ENCODE assay signal across 10 cellular contexts in genomic region chr5:86917117-86917579, GRCh38.
DNase-seq lines count a peak whose midpoint lies in the region; ATAC-seq and TF ChIP-seq lines count a peak whose summit lies in the region.
"Had no signal": no experiment of that assay in that cellular context is flagged by ENCODE, and none has a peak within 500 bp of the region (broad histone marks: within the 10 kb centered on the region; RNA-seq: fewer than 3 reads in every experiment).

No MANE protein-coding gene starts in this region.

- no peak overlapping the region for H3K4me2 ChIP-seq in neuronal stem cell (ENCODE audit: insufficient read depth, low read length, poor library complexity, severe bottlenecking)

- H3K9me3 Mint-ChIP-seq in activated CD4-positive, alpha-beta T cell treated with anti-CD3 and anti-CD28 coated beads for 36 hours (ENCODE audit: low read depth): no peaks in the 10 kb centered on the region
- H3K9me3 Mint-ChIP-seq: memory B cell had no signal

- no peak overlapping the region for H3K14ac ChIP-seq in neuronal stem cell (ENCODE audit: low read length)

- no peak overlapping the region for H3K4me3 Mint-ChIP-seq in activated CD4-positive, alpha-beta T cell treated with anti-CD3 and anti-CD28 coated beads for 36 hours
- H3K4me3 Mint-ChIP-seq: memory B cell had no signal

- peak; percentile 13 for DNase-seq in activated CD4-positive, alpha-beta T cell treated with anti-CD3 and anti-CD28 coated beads for 36 hours
- DNase-seq in activated CD4-positive, alpha-beta T cell treated with anti-CD3 and anti-CD28 coated beads, Interleukin-2, amount 50 U/mL, for 4 hours: no peak
- peak; percentile 5 for DNase-seq in cerebellar cortex (ENCODE audit: low spot score)
- peak; percentile 48 for DNase-seq in neuronal stem cell (ENCODE audit: low spot score)
- no peak for DNase-seq in DMS79 treated with DMSO at 0.1 percent for 48 hours (lab: John Stamatoyannopoulos, UW)
- DNase-seq in prostate gland (ENCODE audit: low spot score): no peak
- DNase-seq: NCI-H146 had no signal

- H3K36me3 ChIP-seq in neuronal stem cell (replicated peaks in 1 of 2; ENCODE audit: control insufficient read depth in 2 of 2, insufficient read depth in 2 of 2, low read length in 2 of 2) (no peaks in the 10 kb centered on the region), prostate gland (no peaks in the 10 kb centered on the region)

- H3K4me1 Mint-ChIP-seq in activated CD4-positive, alpha-beta T cell treated with anti-CD3 and anti-CD28 coated beads for 36 hours: peaks cover 4% of the 10 kb centered on the region
- H3K4me1 Mint-ChIP-seq: memory B cell had no signal

- H3K4ac ChIP-seq in neuronal stem cell (ENCODE audit: low read length): no peak overlapping the region

- H2AK5ac ChIP-seq in neuronal stem cell (ENCODE audit: low read depth, low read length): no peak overlapping the region

- no peaks in the 10 kb centered on the region for H3K36me3 Mint-ChIP-seq in activated CD4-positive, alpha-beta T cell treated with anti-CD3 and anti-CD28 coated beads for 36 hours (ENCODE audit: low read depth)
- H3K36me3 Mint-ChIP-seq: memory B cell had no signal

- no peak overlapping the region for H2BK12ac ChIP-seq in neuronal stem cell (ENCODE audit: low read length)

- H4K91ac ChIP-seq in neuronal stem cell (ENCODE audit: low read depth, low read length, poor library complexity): no peak overlapping the region

- no peak overlapping the region for H3K27ac ChIP-seq in neuronal stem cell (replicated peaks; ENCODE audit: low read length)
- no peak overlapping the region for H3K27ac ChIP-seq in prostate gland

- CTCF ChIA-PET in activated CD4-positive, alpha-beta T cell treated with anti-CD3 and anti-CD28 coated beads for 36 hours (lab: Charles Lee): no interaction called here

- H2BK15ac ChIP-seq in neuronal stem cell (ENCODE audit: low read length): no peak overlapping the region

- H3K23ac ChIP-seq in neuronal stem cell (ENCODE audit: low read depth, low read length, poor library complexity): no peak overlapping the region

- H3K4me3 ChIP-seq in neuronal stem cell (ENCODE audit: low read length in 2 of 2) (no peak overlapping the region), prostate gland (no peak overlapping the region)

- H2AFZ ChIP-seq in neuronal stem cell (ENCODE audit: low read length): no peak overlapping the region

- H3K4me1 ChIP-seq in neuronal stem cell (ENCODE audit: control insufficient read depth in 2 of 2, insufficient read depth in 1 of 2, low read depth in 1 of 2, low read length in 2 of 2) (no peaks in the 10 kb centered on the region), prostate gland (replicated peaks) (no peaks in the 10 kb centered on the region)

- H3K27me3 Mint-ChIP-seq in activated CD4-positive, alpha-beta T cell treated with anti-CD3 and anti-CD28 coated beads for 36 hours: peaks cover 7% of the 10 kb centered on the region
- H3K27me3 Mint-ChIP-seq: memory B cell had no signal

- no peak overlapping the region for H3K9ac ChIP-seq in neuronal stem cell (ENCODE audit: low read depth, low read length, poor library complexity)

- WGBS in neuronal stem cell (ENCODE audit: extremely low coverage in 2 of 2, insufficient read length in 2 of 2, insufficient replicate concordance in 1 of 2), 2 donors: no CpG with 5 or more reads among the region's 2 CpGs
- 10% methylated on average over 2 of the region's 2 CpGs for whole genome bisulfite sequencing in prostate gland

- no peak for TF ChIP-seq POLR2A in prostate gland (IDR thresholded peaks at IDR 0.05)

- H3K27me3 ChIP-seq in neuronal stem cell (ENCODE audit: control insufficient read depth in 3 of 3, insufficient read depth in 3 of 3, low read depth in 1 of 3, low read length in 3 of 3) (no peaks in the 10 kb centered on the region), prostate gland (replicated peaks; ENCODE audit: insufficient read depth) (no peaks in the 10 kb centered on the region)

- POLR2A ChIA-PET in activated CD4-positive, alpha-beta T cell treated with anti-CD3 and anti-CD28 coated beads for 36 hours (lab: Charles Lee): no interaction called here

- no peak overlapping the region for H4K8ac ChIP-seq in neuronal stem cell (ENCODE audit: low read depth, low read length)

- intact Hi-C loops in activated CD4-positive, alpha-beta T cell treated with anti-CD3 and anti-CD28 coated beads for 36 hours (cut with DNase I, micrococcal nuclease): loop anchor here in 1 of 2 experiments (5.0 kb wide), 1 partner anchor 205 kb away; no protein-coding TSS in a partner anchor
- intact Hi-C loops in prostate gland (cut with DNase I): no loop called here

- no peak for TF ChIP-seq CTCF in prostate gland (IDR thresholded peaks at IDR 0.05)

- H2BK5ac ChIP-seq in neuronal stem cell (ENCODE audit: low read length): no peak overlapping the region

- no peak overlapping the region for H3K27ac Mint-ChIP-seq in activated CD4-positive, alpha-beta T cell treated with anti-CD3 and anti-CD28 coated beads for 36 hours
- H3K27ac Mint-ChIP-seq: memory B cell had no signal

- H2BK120ac ChIP-seq in neuronal stem cell (ENCODE audit: low read depth, low read length): no peak overlapping the region

- no peaks in the 10 kb centered on the region for H3K79me1 ChIP-seq in neuronal stem cell (ENCODE audit: low read depth, low read length)

- ATAC-seq in activated CD4-positive, alpha-beta T cell treated with anti-CD3 and anti-CD28 coated beads for 36 hours: peak; percentile 70
- ATAC-seq in GM21360 (IDR thresholded peaks at IDR 0.05; ENCODE audit: unreplicated experiment): no peak

- H3K18ac ChIP-seq in neuronal stem cell (ENCODE audit: low read length): no peak overlapping the region

- H3K9me3 ChIP-seq in neuronal stem cell (replicated peaks in 1 of 2; ENCODE audit: control insufficient read depth in 2 of 2, insufficient read depth in 1 of 2, low read depth in 1 of 2, low read length in 2 of 2) (no peaks in the 10 kb centered on the region), prostate gland (no peaks in the 10 kb centered on the region)

TF ChIP-seq in PFSK-1, 5 proteins besides CTCF, POLR2A, EP300 and RAD21:
- TF ChIP-seq FOXP2 (optimal IDR thresholded peaks at IDR 0.05; ENCODE audit: borderline replicate concordance, extremely low read depth, extremely low read length, insufficient read depth) (no peak), REST (IDR thresholded peaks at IDR 0.05; ENCODE audit: insufficient read depth in 1 of 2, low read depth in 2 of 2, low read length in 2 of 2) (peak; percentile 87 to 99)

Comparison
In these comparisons a context has a peak if more than half of its experiments do, and no peak if none do; other contexts are left out.
1. DNase-seq: peak in activated CD4-positive, alpha-beta T cell treated with anti-CD3 and anti-CD28 coated beads for 36 hours (single experiment), cerebellar cortex (single experiment) and neuronal stem cell (single experiment); none in activated CD4-positive, alpha-beta T cell treated with anti-CD3 and anti-CD28 coated beads, Interleukin-2, amount 50 U/mL, for 4 hours (0 of 2), DMS79 treated with DMSO at 0.1 percent for 48 hours (single experiment) and prostate gland (single experiment).